ENCODE assay signal across 14 cellular contexts in the genomic region with DNA sequence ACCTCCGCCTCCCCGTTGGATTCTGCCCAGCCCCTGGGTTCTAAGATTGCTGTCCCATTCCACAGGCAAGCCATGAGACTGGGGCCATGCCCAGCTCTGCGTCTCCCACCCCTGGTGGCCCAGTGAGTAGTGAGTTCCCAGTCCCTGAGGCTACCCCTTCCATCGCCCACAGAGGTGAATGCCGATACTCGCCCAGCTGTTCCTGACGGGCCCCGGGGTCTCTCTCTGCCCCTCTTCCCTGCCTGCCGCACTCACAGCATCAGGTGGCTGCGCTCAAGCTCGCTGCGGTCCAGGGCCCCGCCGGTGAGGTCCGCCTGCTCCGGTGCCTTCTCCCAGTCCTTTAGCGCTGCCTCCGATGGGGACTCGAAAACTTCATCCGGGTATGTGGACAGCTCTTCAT. TPM values are rescaled to one million over a fixed set of nuclear protein-coding genes. Genes with fewer than 3 reads are reported as not detected.
"Had no signal": no experiment of that assay in that cellular context is flagged by ENCODE, and none has a peak within 500 bp of the region (broad histone marks: within the 10 kb centered on the region; RNA-seq: fewer than 3 reads in every experiment).

No MANE protein-coding gene starts in this region.

- H3K27me3 Mint-ChIP-seq: type B pancreatic cell had no signal

- H3K9me3 Mint-ChIP-seq: naive thymus-derived CD8-positive, alpha-beta T cell; stimulated activated memory B cell treated with anti-CD40 and anti-IgM and Interleukin-4, amounts not matched to agents 10 μg/mL and 1 μg/mL and 100 μg/mL, for 72 hours; type B pancreatic cell had no signal

- DNase-seq: cerebellar nuclear complex; dorsolateral prefrontal cortex; effector CD4-positive, alpha-beta T cell; naive thymus-derived CD8-positive, alpha-beta T cell; stimulated activated CD4-positive, alpha-beta T cell treated with anti-CD3 and anti-CD28 coated beads, Interleukin-4, amount 100 ng/mL, for 4 hours; stimulated activated naive CD8-positive, alpha-beta T cell treated with anti-CD3 and anti-CD28 coated beads, Interleukin-15, Interleukin-2, amounts not matched to agents 100 U/mL and 50 U/mL, for 24 hours; substantia nigra; testis had no signal

- H3K4me3 ChIP-seq: pancreas, testis, tibial artery had no signal

- H3K27me3 ChIP-seq: dorsolateral prefrontal cortex, pancreas, testis, tibial artery had no signal

- H3K27ac Mint-ChIP-seq: naive thymus-derived CD8-positive, alpha-beta T cell; stimulated activated memory B cell treated with anti-CD40 and anti-IgM and Interleukin-4, amounts not matched to agents 10 μg/mL and 1 μg/mL and 100 μg/mL, for 72 hours; type B pancreatic cell had no signal

- ATAC-seq: left lobe of liver; naive thymus-derived CD8-positive, alpha-beta T cell; pancreas; sciatic nerve; stimulated activated memory B cell treated with anti-CD40 and anti-IgM and Interleukin-4, amounts not matched to agents 10 μg/mL and 1 μg/mL and 100 μg/mL, for 72 hours; stimulated activated naive CD8-positive, alpha-beta T cell treated with anti-CD3 and anti-CD28 coated beads, Interleukin-15, Interleukin-2, amounts not matched to agents 100 U/mL and 50 U/mL, for 24 hours had no signal

- H3K36me3 Mint-ChIP-seq: naive thymus-derived CD8-positive, alpha-beta T cell had no signal

- H3K4me3 Mint-ChIP-seq: naive thymus-derived CD8-positive, alpha-beta T cell; stimulated activated memory B cell treated with anti-CD40 and anti-IgM and Interleukin-4, amounts not matched to agents 10 μg/mL and 1 μg/mL and 100 μg/mL, for 72 hours; type B pancreatic cell had no signal

RNA-seq across cellular contexts. Expression of a gene that starts 10.1 kb away (rescaled TPM):
- total RNA-seq: naive thymus-derived CD8-positive, alpha-beta T cell had no signal
